Comparison of ENCODE assay signal across 1 cellular context in genomic region chr16:4981473-4981872, GRCh38.
TF ChIP-seq lines count a peak whose summit lies in the region.

No MANE protein-coding gene starts in this region.

TF ChIP-seq in A549, 52 proteins besides CTCF, POLR2A, EP300 and RAD21:
- TF ChIP-seq ZFP36 (IDR thresholded peaks at IDR 0.05; ENCODE audit: borderline replicate concordance, partially characterized antibody) = peak; percentile 49
- TF ChIP-seq PBX3 (IDR thresholded peaks at IDR 0.05) = no peak
